ENCODE assay signal across 26 cellular contexts in genomic region chr18:36933552-36933951, GRCh38.
"Had no signal": no experiment of that assay in that cellular context is flagged by ENCODE, and none has a peak within 500 bp of the region (broad histone marks: within the 10 kb centered on the region; RNA-seq: fewer than 3 reads in every experiment).

No MANE protein-coding gene starts in this region.

- H3K9me3 ChIP-seq: SJSA1, SK-N-SH had no signal

- H3K27ac ChIP-seq: ascending aorta, cardiac muscle cell, SJSA1 had no signal

- DNase-seq: activated CD4-positive, alpha-beta T cell treated with anti-CD3 and anti-CD28 coated beads, Interleukin-2, amount 10 ng/mL, durations not matched to agents 24 days and 14 days; activated CD4-positive, alpha-beta T cell treated with anti-CD3 and anti-CD28 coated beads, Interleukin-2, amount 50 U/mL, for 4 hours; activated CD8-positive, alpha-beta T cell treated with anti-CD3 and anti-CD28 coated beads for 36 hours; activated effector memory CD4-positive, alpha-beta T cell treated with anti-CD3 and anti-CD28 coated beads, Interleukin-2, amount 50 U/mL, for 16 hours; activated naive CD4-positive, alpha-beta T cell; activated naive CD8-positive, alpha-beta T cell treated with anti-CD3 and anti-CD28 coated beads, Interleukin-2, amount 10 ng/mL, durations not matched to agents 7 days and 5 days; activated T-cell treated with anti-CD3 and anti-CD28 coated beads, Interleukin-2, amount 50 U/mL, for 1 hour; activated T-cell treated with anti-CD3 and anti-CD28 coated beads, Interleukin-2, amount 50 U/mL, for 72 hours; amygdala; NCI-H1105; NCI-H1417 treated with DMSO at 0.1 percent for 48 hours; NCI-H1694 treated with DMSO at 0.1 percent for 48 hours; NCI-H2029 treated with DMSO at 0.1 percent for 48 hours; NCI-H2171 treated with DMSO at 0.1 percent for 48 hours; NCI-H2227 treated with DMSO at 0.1 percent for 48 hours; NCI-H446; NCI-H510A treated with DMSO at 0.1 percent for 48 hours; NCI-H526 treated with DMSO at 0.1 percent for 48 hours; NCI-H82; SHP77 treated with DMSO at 0.1 percent for 48 hours; SK-N-SH had no signal

- H3K36me3 ChIP-seq: cardiac muscle cell, SJSA1 had no signal

- H3K4me3 ChIP-seq: ascending aorta, cardiac muscle cell, SJSA1 had no signal

- H3K4me1 ChIP-seq: SJSA1 had no signal

- H3K9ac ChIP-seq: SK-N-SH had no signal

- H3K27me3 ChIP-seq: ascending aorta, cardiac muscle cell, SJSA1 had no signal

- ATAC-seq: activated CD8-positive, alpha-beta T cell treated with anti-CD3 and anti-CD28 coated beads for 36 hours; activated T-cell treated with anti-CD3 and anti-CD28 coated beads, Interleukin-2, amount 50 U/mL, for 72 hours; activated T-helper 17 cell treated with anti-CD3 and anti-CD28 coated beads, Interleukin-2, amount 50 U/mL, for 72 hours; Panc1 had no signal

- H3K4me2 ChIP-seq: SK-N-SH had no signal
